ENCODE assay signal across 29 cellular contexts in the genomic region with DNA sequence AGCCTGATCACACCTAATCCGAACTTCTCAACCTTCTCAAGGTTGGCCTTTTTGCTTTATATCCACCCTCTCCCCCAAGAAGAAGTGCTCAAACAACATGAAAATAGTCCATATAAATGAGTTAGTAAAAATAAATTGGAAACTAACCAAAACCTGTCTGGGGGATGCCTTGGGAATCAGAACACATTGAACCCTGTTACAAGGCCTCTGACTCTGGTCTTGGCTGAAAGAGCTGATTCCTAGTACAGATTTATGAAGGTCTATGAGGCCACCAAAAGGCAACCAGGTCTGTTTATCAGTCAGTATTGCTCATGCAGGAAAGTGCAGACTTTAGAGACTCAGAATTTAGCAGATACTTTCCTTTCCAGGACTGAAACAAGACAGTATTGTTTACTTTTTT.
"Had no signal": no experiment of that assay in that cellular context is flagged by ENCODE, and none has a peak within 500 bp of the region (broad histone marks: within the 10 kb centered on the region; RNA-seq: fewer than 3 reads in every experiment).

No MANE protein-coding gene starts in this region.

- H3K27ac ChIP-seq: adrenal gland, body of pancreas, brain microvascular endothelial cell, breast epithelium, VCaP had no signal

- H3K36me3 ChIP-seq: adrenal gland, brain microvascular endothelial cell, breast epithelium had no signal

- H3K4me1 ChIP-seq: adrenal gland, breast epithelium had no signal

- DNase-seq: activated B cell treated with CpG ODN at 0.5 μM for 24 hours; activated CD4-positive, alpha-beta memory T cell treated with anti-CD3 and anti-CD28 coated beads for 36 hours; activated CD4-positive, alpha-beta T cell treated with anti-CD3 and anti-CD28 coated beads for 4 hours; activated CD4-positive, alpha-beta T cell treated with anti-CD3 and anti-CD28 coated beads, Interleukin-2, amount 10 ng/mL, durations not matched to agents 24 days and 14 days; activated CD4-positive, alpha-beta T cell treated with anti-CD3 and anti-CD28 coated beads, Interleukin-2, amount 50 U/mL, for 1 hour; activated CD4-positive, alpha-beta T cell treated with anti-CD3 and anti-CD28 coated beads, Interleukin-2, amount 50 U/mL, for 4 hours; activated CD4-positive, CD25-positive, alpha-beta regulatory T cell treated with anti-CD3 and anti-CD28 coated beads, Interleukin-2, amount 50 U/mL, for 72 hours; activated CD8-positive, alpha-beta memory T cell treated with anti-CD3 and anti-CD28 coated beads, Interleukin-2, amount 50 U/mL, for 4 hours; activated CD8-positive, alpha-beta T cell treated with anti-CD3 and anti-CD28 coated beads for 36 hours; activated effector memory CD4-positive, alpha-beta T cell treated with anti-CD3 and anti-CD28 coated beads, Interleukin-2, amount 50 U/mL, for 16 hours; activated gamma-delta T cell treated with Interleukin-2 at 50 U/mL for 16 hours; activated naive CD4-positive, alpha-beta T cell; activated naive CD4-positive, alpha-beta T cell treated with anti-CD3 and anti-CD28 coated beads for 36 hours; activated naive CD4-positive, alpha-beta T cell treated with anti-CD3 and anti-CD28 coated beads, Interleukin-2, amount 50 U/mL, for 16 hours; activated naive CD8-positive, alpha-beta T cell treated with anti-CD3 and anti-CD28 coated beads for 36 hours; activated T-cell treated with anti-CD3 and anti-CD28 coated beads for 4 hours; activated T-cell treated with anti-CD3 and anti-CD28 coated beads, Interleukin-2, amount 50 U/mL, for 1 hour; activated T-cell treated with anti-CD3 and anti-CD28 coated beads, Interleukin-2, amount 50 U/mL, for 4 hours; activated T-cell treated with anti-CD3 and anti-CD28 coated beads, Interleukin-2, amount 50 U/mL, for 72 hours; adrenal gland; amniotic stem cell; body of pancreas; brain microvascular endothelial cell; central memory CD4-positive, alpha-beta T cell; T-helper 1 cell; T-helper 2 cell; T-helper 9 cell had no signal

- H3K4me3 ChIP-seq: adrenal gland, body of pancreas, breast epithelium had no signal

- H3K9me3 ChIP-seq: adrenal gland, body of pancreas, breast epithelium had no signal

- H3K27me3 ChIP-seq: body of pancreas had no signal
